25 cellular contexts compared by ENCODE assay signal in genomic region chr2:200311139-200311538, GRCh38. TPM values are rescaled to one million over a fixed set of nuclear protein-coding genes. Genes with fewer than 3 reads are reported as not detected.
DNase-seq lines count a peak whose midpoint lies in the region; ATAC-seq and TF ChIP-seq lines count a peak whose summit lies in the region.
"Had no signal": no experiment of that assay in that cellular context is flagged by ENCODE, and none has a peak within 500 bp of the region (broad histone marks: within the 10 kb centered on the region; RNA-seq: fewer than 3 reads in every experiment).

No MANE protein-coding gene starts in this region.

- H3K9ac ChIP-seq in iPS-20b (ENCODE audit: low read depth, low read length) = peak overlapping the region; percentile 11; the same call in 1 of the 2 replicates
- peak overlapping the region; percentile 92 for H3K9ac ChIP-seq in skeletal muscle satellite cell (ENCODE audit: low read depth, low read length)

- intact Hi-C loops in lower lobe of right lung (cut with DNase I) = no loop called here

- H3K36me3 ChIP-seq in WERI-Rb-1 = no peaks in the 10 kb centered on the region
- H3K36me3 ChIP-seq in iPS-20b (ENCODE audit: insufficient read depth, low read depth, low read length) = no peaks in the 10 kb centered on the region
- H3K36me3 ChIP-seq in skeletal muscle satellite cell (ENCODE audit: insufficient read depth, low read length) = no peaks in the 10 kb centered on the region
- H3K36me3 ChIP-seq in lower lobe of right lung = no peaks in the 10 kb centered on the region

- H3K4me2 ChIP-seq in skeletal muscle satellite cell (ENCODE audit: low read length) = peak overlapping the region; percentile 93

- H3K27me3 ChIP-seq in WERI-Rb-1 (ENCODE audit: insufficient read depth, low read depth, severe bottlenecking) (no peaks in the 10 kb centered on the region), iPS-20b (ENCODE audit: insufficient read depth, low read length) (no peaks in the 10 kb centered on the region), skeletal muscle satellite cell (ENCODE audit: control insufficient read depth, insufficient read depth, low read length) (no peaks in the 10 kb centered on the region), lower lobe of right lung (ENCODE audit: low read depth) (no peaks in the 10 kb centered on the region)
- H3K27me3 ChIP-seq: testis had no signal

- H3K9me3 ChIP-seq in WERI-Rb-1 (ENCODE audit: severe bottlenecking) (no peaks in the 10 kb centered on the region), iPS-20b (ENCODE audit: insufficient read depth, low read depth, low read length) (no peaks in the 10 kb centered on the region), skeletal muscle satellite cell (replicated peaks; ENCODE audit: low read length) (no peaks in the 10 kb centered on the region), lower lobe of right lung (no peaks in the 10 kb centered on the region)
- H3K9me3 ChIP-seq: testis had no signal

- no peak for ATAC-seq in lower lobe of right lung
- ATAC-seq: left colon had no signal

- peak overlapping the region; percentile 25 for H3K4me3 ChIP-seq in WERI-Rb-1 (ENCODE audit: low read depth, low read length)
- H3K4me3 ChIP-seq in iPS-20b (ENCODE audit: low read length) = peak overlapping the region; percentile 48; the same call in 1 of the 2 replicates
- H3K4me3 ChIP-seq in skeletal muscle satellite cell (ENCODE audit: low read length) = peak overlapping the region; percentile 55
- no peak overlapping the region for H3K4me3 ChIP-seq in lower lobe of right lung
- H3K4me3 ChIP-seq: coronary artery, SK-N-MC, testis had no signal

- peaks cover 65% of the 10 kb centered on the region for H3K4me1 ChIP-seq in iPS-20b (ENCODE audit: insufficient read depth, low read length)
- H3K4me1 ChIP-seq in skeletal muscle satellite cell (ENCODE audit: control insufficient read depth, insufficient read depth, low read length) = peaks cover 65% of the 10 kb centered on the region
- H3K4me1 ChIP-seq in lower lobe of right lung = peaks cover 37% of the 10 kb centered on the region

- H3K27ac ChIP-seq in WERI-Rb-1 (peak overlapping the region; percentile 85), iPS-20b (ENCODE audit: low read length) (peak overlapping the region; percentile 7), lower lobe of right lung (no peak overlapping the region)
- H3K27ac ChIP-seq: coronary artery, SK-N-MC, testis had no signal

- no peak for TF ChIP-seq CTCF in WERI-Rb-1 (IDR thresholded peaks at IDR 0.05; ENCODE audit: low read depth, low read length)
- no peak for TF ChIP-seq CTCF in lower lobe of right lung (IDR thresholded peaks at IDR 0.05)

- DNase-seq in HCEC 1CT = peak; percentile 13
- DNase-seq in WERI-Rb-1 = no peak
- no peak for DNase-seq in lower lobe of right lung
- no peak for DNase-seq in NCI-H510A (lab: John Stamatoyannopoulos, UW)
- DNase-seq in cerebellar cortex (ENCODE audit: low spot score) = no peak
- no peak for DNase-seq in COLO829 (ENCODE audit: low spot score)
- DNase-seq: activated CD4-positive, alpha-beta T cell treated with anti-CD3 and anti-CD28 coated beads, Interleukin-2, amount 50 U/mL, for 4 hours; activated CD8-positive, alpha-beta memory T cell treated with anti-CD3 and anti-CD28 coated beads, Interleukin-2, amount 50 U/mL, for 48 hours; activated naive CD8-positive, alpha-beta T cell treated with anti-CD3 and anti-CD28 coated beads, Interleukin-2, amount 10 ng/mL, durations not matched to agents 7 days and 5 days; CD4-positive, alpha-beta T cell; GF-D8; glutamatergic neuron; left colon; NCI-H1092 treated with DMSO at 0.1 percent for 48 hours; NCI-H2081; nephron progenitor cell; NK-92 treated with Interleukin-12 subunit alpha and Interleukin-12 subunit beta, amount 100 ng/mL, for 24 hours; posterior cingulate gyrus; stimulated activated CD4-positive, alpha-beta T cell treated with anti-CD3 and anti-CD28 coated beads, Interleukin-4, amount 100 ng/mL, for 1 hour; stimulated activated naive CD4-positive, alpha-beta T cell; testis had no signal

RNA-seq across cellular contexts. Expression of gene SPATS2L, which starts 4.6 kb away (rescaled TPM):
- total RNA-seq in skeletal muscle satellite cell (2012; rRNA removed) = 42.8 and 47.8 TPM in 2 replicates
- total RNA-seq in lower lobe of right lung = 100 TPM
